Comparison of ENCODE assay signal across 8 cellular contexts in genomic region chr10:113679463-113680171, GRCh38. TPM values are rescaled to one million over a fixed set of nuclear protein-coding genes. Genes with fewer than 3 reads are reported as not detected.
DNase-seq lines count a peak whose midpoint lies in the region; ATAC-seq and TF ChIP-seq lines count a peak whose summit lies in the region.

TSS of gene CASP7 (plus strand) at chr10:113679912. CDS start at chr10:113697494, 17,582 bp downstream.

- TF ChIP-seq CTCF in fibroblast of mammary gland (conservative IDR thresholded peaks at IDR 0.05; ENCODE audit: control insufficient read depth, insufficient read depth, low read depth, low read length), result no peak
- TF ChIP-seq CTCF in natural killer cell (IDR thresholded peaks at IDR 0.05), result no peak

- DNase-seq in DMS 273 treated with DMSO at 0.1 percent for 48 hours (lab: John Stamatoyannopoulos, UW) (peak; percentile 53), HT1080 (ENCODE audit: low read depth) (peak; percentile 83), RPMI7951 (ENCODE audit: low read depth) (peak; percentile 86), fibroblast of mammary gland (ENCODE audit: low read depth) (peak; percentile 69), natural killer cell (peak; percentile 63)
- peak; percentile 77 for DNase-seq in stimulated activated naive CD4-positive, alpha-beta T cell treated with Interleukin-2 at 50 U/mL for 16 hours (lab: John Stamatoyannopoulos, UW)

- peak within 1 kb of the TSS; percentile 97 for H3K4me3 ChIP-seq in fibroblast of mammary gland (ENCODE audit: control insufficient read depth, low read depth, low read length)

- intact Hi-C loops in natural killer cell (cut with micrococcal nuclease), result loop anchor here (1.0 kb wide), 1 partner anchor 495 kb away; the partner anchor contains the start of gene CCDC186

- ATAC-seq in GM21360 (IDR thresholded peaks at IDR 0.05; ENCODE audit: unreplicated experiment) (peak; percentile 72), natural killer cell (peak; percentile 85 to 95 (median 88))
- ATAC-seq in activated T-helper 17 cell treated with anti-CD3 and anti-CD28 coated beads, Interleukin-2, amount 50 U/mL, for 72 hours (replicated peaks), result peak; percentile 70

- peaks cover 6% of the 10 kb centered on the region for H3K36me3 Mint-ChIP-seq in activated T-helper 17 cell treated with anti-CD3 and anti-CD28 coated beads, Interleukin-2, amount 50 U/mL, for 72 hours (ENCODE audit: low read depth)
- no peaks in the 10 kb centered on the region for H3K36me3 Mint-ChIP-seq in natural killer cell

- peak within 1 kb of the TSS; percentile 85 for H3K4me3 Mint-ChIP-seq in activated T-helper 17 cell treated with anti-CD3 and anti-CD28 coated beads, Interleukin-2, amount 50 U/mL, for 72 hours
- peak within 1 kb of the TSS; percentile 96 for H3K4me3 Mint-ChIP-seq in natural killer cell

- H3K27me3 Mint-ChIP-seq in activated T-helper 17 cell treated with anti-CD3 and anti-CD28 coated beads, Interleukin-2, amount 50 U/mL, for 72 hours, result no peaks in the 10 kb centered on the region
- H3K27me3 Mint-ChIP-seq in natural killer cell (ENCODE audit: low read depth in 2 of 2), result peaks cover 0 to under 1% of the 10 kb centered on the region in 2 donors

- no peaks in the 10 kb centered on the region for H3K9me3 Mint-ChIP-seq in activated T-helper 17 cell treated with anti-CD3 and anti-CD28 coated beads, Interleukin-2, amount 50 U/mL, for 72 hours
- no peaks in the 10 kb centered on the region for H3K9me3 Mint-ChIP-seq in natural killer cell

- peak within 1 kb of the TSS; percentile 76 for H3K27ac Mint-ChIP-seq in activated T-helper 17 cell treated with anti-CD3 and anti-CD28 coated beads, Interleukin-2, amount 50 U/mL, for 72 hours
- peak within 1 kb of the TSS; percentile 92 to 95 for H3K27ac Mint-ChIP-seq in natural killer cell

- H3K4me1 Mint-ChIP-seq in activated T-helper 17 cell treated with anti-CD3 and anti-CD28 coated beads, Interleukin-2, amount 50 U/mL, for 72 hours, result peaks cover 40% of the 10 kb centered on the region
- H3K4me1 Mint-ChIP-seq in natural killer cell, result peaks cover 48 to 53% of the 10 kb centered on the region in 2 donors

RNA-seq across cellular contexts. Expression of gene CASP7, which starts in this region (rescaled TPM):
- total RNA-seq in HT1080 (2014; rRNA removed; shearing (Covaris generic)), result 28.7 and 32.0 TPM in 2 replicates
- polyA plus RNA-seq in HT1080 (2015; cell fraction: cytosol; rRNA removed), result 14.0 and 16.1 TPM in 2 replicates
- 13.6 and 15.6 TPM in 2 replicates for polyA plus RNA-seq in HT1080 (2015; cell fraction: nucleus; rRNA removed)
- total RNA-seq in RPMI7951 (2014; rRNA removed; shearing (Covaris generic)), result 40.4 and 53.1 TPM in 2 replicates
- 10 to 100 TPM in 1 of 2 donors, 1 to 10 TPM in 1; 6.1 to 19.8 TPM for total RNA-seq in activated T-helper 17 cell treated with anti-CD3 and anti-CD28 coated beads, Interleukin-2, amount 50 U/mL, for 72 hours
- total RNA-seq in natural killer cell, result 10 to 100 TPM; 13.4 to 20.0 (median 14.9) TPM

Comparison
In these comparisons a context has a peak if more than half of its experiments do, and no peak if none do; other contexts are left out.
1. Peak in every context shown above with its lines: DNase-seq, ATAC-seq and H3K4me3 ChIP-seq.